In the genomic region with DNA sequence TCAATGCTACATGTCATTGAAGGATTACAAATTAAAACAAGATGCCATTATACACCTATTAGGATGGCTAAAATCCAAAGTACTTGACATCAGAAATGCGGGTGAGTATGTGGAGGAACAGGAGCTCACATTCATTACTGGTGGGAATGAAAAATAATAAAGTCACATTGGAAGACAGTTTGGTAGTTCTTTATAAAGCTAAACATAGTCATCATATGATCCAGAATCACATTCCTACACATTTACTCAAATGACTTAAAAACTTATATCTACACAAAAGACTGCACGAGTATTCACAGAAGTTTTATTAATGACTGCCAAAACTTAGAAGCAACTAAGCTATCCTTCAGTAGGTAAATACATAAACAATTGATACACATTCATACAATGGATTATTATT, we compare ENCODE assay signal across 24 cellular contexts.
"Had no signal": no experiment of that assay in that cellular context is flagged by ENCODE, and none has a peak within 500 bp of the region (broad histone marks: within the 10 kb centered on the region; RNA-seq: fewer than 3 reads in every experiment).

No MANE protein-coding gene starts in this region.

- H3K27ac Mint-ChIP-seq: dendritic cell treated with granulocyte-macrophage colony-stimulating factor and Interleukin-4, amounts not matched to agents 40 ng/mL and 50 ng/mL, for 4 days; effector memory CD8-positive, alpha-beta T cell; endodermal cell had no signal

- H3K4me3 Mint-ChIP-seq: dendritic cell treated with granulocyte-macrophage colony-stimulating factor and Interleukin-4, amounts not matched to agents 40 ng/mL and 50 ng/mL, for 4 days; effector memory CD8-positive, alpha-beta T cell; endodermal cell had no signal

- H3K9me3 Mint-ChIP-seq: endodermal cell had no signal

- DNase-seq: colonic mucosa; cortex of kidney; dermis blood vessel endothelial cell; dorsolateral prefrontal cortex; effector CD4-positive, alpha-beta T cell; effector CD8-positive, alpha-beta T cell; effector memory CD4-positive, alpha-beta T cell; effector memory CD8-positive, alpha-beta T cell; endodermal cell; erythroblast; esophagus squamous epithelium; foreskin fibroblast; foreskin keratinocyte; gastrocnemius medialis; glutamatergic neuron; head of caudate nucleus; heart left ventricle; heart right ventricle had no signal

- H3K27ac ChIP-seq: colonic mucosa, coronary artery, epithelial cell of prostate, esophagus muscularis mucosa, esophagus squamous epithelium, foreskin keratinocyte, gastrocnemius medialis, gastroesophageal sphincter, heart left ventricle, heart right ventricle had no signal

- H3K4me3 ChIP-seq: colonic mucosa, coronary artery, dorsolateral prefrontal cortex, esophagus muscularis mucosa, esophagus squamous epithelium, gastrocnemius medialis, gastroesophageal sphincter, heart left ventricle, heart right ventricle had no signal

- ATAC-seq: effector memory CD8-positive, alpha-beta T cell; esophagus mucosa; foreskin keratinocyte; gastrocnemius medialis; gastroesophageal sphincter; heart left ventricle; heart right ventricle had no signal

- H3K9me3 ChIP-seq: colonic mucosa, esophagus muscularis mucosa, gastrocnemius medialis, gastroesophageal sphincter had no signal

- H3K27me3 ChIP-seq: colonic mucosa, dorsolateral prefrontal cortex, esophagus muscularis mucosa, esophagus squamous epithelium, foreskin keratinocyte, gastrocnemius medialis, gastroesophageal sphincter, heart left ventricle, heart right ventricle had no signal

- H3K4me1 ChIP-seq: colonic mucosa, esophagus muscularis mucosa, esophagus squamous epithelium, foreskin keratinocyte, gastrocnemius medialis, gastroesophageal sphincter, heart left ventricle, heart right ventricle had no signal

- H3K27me3 Mint-ChIP-seq: dendritic cell treated with granulocyte-macrophage colony-stimulating factor and Interleukin-4, amounts not matched to agents 40 ng/mL and 50 ng/mL, for 4 days; effector memory CD8-positive, alpha-beta T cell had no signal

- H3K36me3 ChIP-seq: colonic mucosa, esophagus muscularis mucosa, esophagus squamous epithelium, gastrocnemius medialis, gastroesophageal sphincter, heart left ventricle, heart right ventricle had no signal
